Comparison of ENCODE assay signal across 8 cellular contexts in the genomic region with DNA sequence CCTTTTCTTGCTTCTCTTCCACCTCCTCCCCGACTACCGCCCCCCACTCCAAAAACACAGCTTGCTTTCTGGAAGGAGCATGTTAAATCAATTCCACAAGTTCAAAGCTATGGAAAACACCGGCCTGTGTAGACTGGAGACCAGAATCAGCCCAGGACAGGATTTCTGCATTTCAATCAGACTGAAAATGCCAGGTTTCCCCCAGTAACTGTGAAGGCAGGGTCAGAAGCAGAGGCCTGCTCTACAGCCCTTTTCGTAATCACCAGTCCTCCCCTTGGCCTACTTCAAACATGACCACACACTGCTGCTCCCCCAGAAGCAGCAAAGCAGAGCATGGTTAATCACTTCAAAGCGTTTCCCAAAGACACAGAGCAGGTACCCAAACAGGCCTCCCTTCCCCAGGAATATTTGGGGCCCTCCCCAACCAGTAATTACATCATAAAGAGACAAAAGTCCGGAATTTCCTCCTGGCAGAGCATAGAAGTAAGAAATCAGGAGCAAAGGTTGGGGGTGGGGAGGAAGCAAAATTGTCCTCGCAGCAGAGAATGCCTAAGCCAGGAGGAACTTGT. TPM values are rescaled to one million over a fixed set of nuclear protein-coding genes. Genes with fewer than 3 reads are reported as not detected.
DNase-seq lines count a peak whose midpoint lies in the region; ATAC-seq and TF ChIP-seq lines count a peak whose summit lies in the region.

No MANE protein-coding gene starts in this region.

- BruUV-seq in Panc1 (replicated peaks; lab: Mats Ljungman, UMichigan), result no TSS peak

- H3K27ac Mint-ChIP-seq in CD8-positive, alpha-beta T cell, result peak overlapping the region; percentile 78
- H3K27ac Mint-ChIP-seq in endodermal cell, result peak overlapping the region; percentile 98

- no peak for ATAC-seq in CD8-positive, alpha-beta T cell
- peak; percentile 15; the same call in 1 of the 2 replicates for ATAC-seq in Panc1
- ATAC-seq in GM19455 (IDR thresholded peaks at IDR 0.05; ENCODE audit: unreplicated experiment), result no peak

- in situ Hi-C loops in Panc1 (cut with HindIII; ENCODE audit: low pct_unique_long_range_greater_than_20kb, low sequenced_read_pairs), result no loop called here

- intact Hi-C loops in CD8-positive, alpha-beta T cell (cut with DNase I, micrococcal nuclease), result loop anchor here in 1 of 2 experiments (5.0 kb wide), 1 partner anchor 34 kb away; no protein-coding TSS in a partner anchor
- intact Hi-C loops in Panc1 (cut with micrococcal nuclease; ENCODE audit: unreplicated experiment), result no loop called here
- intact Hi-C loops in lower leg skin (cut with DNase I; ENCODE audit: low total_unique reads), result loop anchor here (5.0 kb wide), 1 partner anchor 44 kb away; no protein-coding TSS in a partner anchor

- H3K4me3 Mint-ChIP-seq in CD8-positive, alpha-beta T cell, result no peak overlapping the region
- H3K4me3 Mint-ChIP-seq in endodermal cell, result peak overlapping the region; percentile 36

- H3K27me3 Mint-ChIP-seq in CD8-positive, alpha-beta T cell (ENCODE audit: low read depth), result no peaks in the 10 kb centered on the region
- H3K27me3 Mint-ChIP-seq in endodermal cell (ENCODE audit: insufficient read depth), result no peaks in the 10 kb centered on the region

- H3K4me3 ChIP-seq in CD8-positive, alpha-beta T cell (ENCODE audit: low read depth, low read length), result no peak overlapping the region
- H3K4me3 ChIP-seq in Panc1 (ENCODE audit: low read depth in 2 of 2, low read length in 2 of 2), result no peak overlapping the region; a peak in 1 of 4 replicates
- peak overlapping the region; percentile 64 for H3K4me3 ChIP-seq in endodermal cell (ENCODE audit: low read length)
- peak overlapping the region; percentile 43 to 52 for H3K4me3 ChIP-seq in muscle layer of duodenum (ENCODE audit: low read depth in 1 of 2, low read length in 2 of 2)
- H3K4me3 ChIP-seq in lower leg skin (ENCODE audit: low read depth, poor library complexity, severe bottlenecking), result no peak overlapping the region

- TF ChIP-seq POLR2A in lower leg skin (IDR thresholded peaks at IDR 0.05), result no peak

- no peak for DNase-seq in CD8-positive, alpha-beta T cell
- DNase-seq in Panc1 (ENCODE audit: low read depth, low spot score), result no peak
- DNase-seq in endodermal cell, result peak; percentile 75
- no peak for DNase-seq in stimulated activated CD8-positive, alpha-beta memory T cell treated with anti-CD3 and anti-CD28 coated beads, Interleukin-4, amount 100 ng/mL, for 48 hours
- no peak for DNase-seq in lower leg skin (ENCODE audit: low spot score in 2 of 2)
- DNase-seq in DMS 273 (lab: John Stamatoyannopoulos, UW; ENCODE audit: unreplicated experiment), result no peak

- no peaks in the 10 kb centered on the region for H3K27me3 ChIP-seq in CD8-positive, alpha-beta T cell (ENCODE audit: insufficient read depth, low read length)
- H3K27me3 ChIP-seq in Panc1 (ENCODE audit: control insufficient read depth, insufficient read depth, low read length) (no peaks in the 10 kb centered on the region), endodermal cell (ENCODE audit: control insufficient read depth, insufficient read depth, low read length, poor library complexity, severe bottlenecking) (no peaks in the 10 kb centered on the region), muscle layer of duodenum (ENCODE audit: low read depth, low read length) (no peaks in the 10 kb centered on the region)

- peak overlapping the region; percentile 58 for H3K9ac ChIP-seq in endodermal cell (ENCODE audit: extremely low read depth, low read length, poor library complexity, severe bottlenecking)

- no peaks in the 10 kb centered on the region for H3K9me3 Mint-ChIP-seq in CD8-positive, alpha-beta T cell
- H3K9me3 Mint-ChIP-seq in endodermal cell, result no peaks in the 10 kb centered on the region

- H3K4me1 ChIP-seq in CD8-positive, alpha-beta T cell (ENCODE audit: insufficient read depth, low read length), result peaks cover 49% of the 10 kb centered on the region
- H3K4me1 ChIP-seq in Panc1 (ENCODE audit: control insufficient read depth, insufficient read depth, low read length) (peaks cover 82% of the 10 kb centered on the region), endodermal cell (ENCODE audit: control insufficient read depth, insufficient read depth, low read length) (peaks cover 27% of the 10 kb centered on the region), muscle layer of duodenum (ENCODE audit: control insufficient read depth in 1 of 2, insufficient read depth in 2 of 2, low read length in 2 of 2) (peaks cover 17 to 49% of the 10 kb centered on the region in 2 donors)

- no peaks in the 10 kb centered on the region for H3K36me3 ChIP-seq in CD8-positive, alpha-beta T cell (ENCODE audit: insufficient read depth, low read length)
- H3K36me3 ChIP-seq in Panc1 (ENCODE audit: control insufficient read depth, insufficient read depth, low read length) (no peaks in the 10 kb centered on the region), endodermal cell (ENCODE audit: control insufficient read depth, insufficient read depth, low read length) (peaks cover 29% of the 10 kb centered on the region), muscle layer of duodenum (ENCODE audit: control insufficient read depth in 1 of 2, insufficient read depth in 2 of 2, low read length in 2 of 2) (peaks cover 0 to 16% of the 10 kb centered on the region in 2 donors)

- H3K27ac ChIP-seq in CD8-positive, alpha-beta T cell (ENCODE audit: low read depth, low read length), result no peak overlapping the region
- H3K27ac ChIP-seq in Panc1 (ENCODE audit: low read length), result peak overlapping the region; percentile 99
- H3K27ac ChIP-seq in endodermal cell (ENCODE audit: low read depth, low read length), result peak overlapping the region; percentile 91
- H3K27ac ChIP-seq in muscle layer of duodenum (ENCODE audit: low read length), result peak overlapping the region; percentile 100

- H3K4me1 Mint-ChIP-seq in CD8-positive, alpha-beta T cell (ENCODE audit: low read depth), result peaks cover 69% of the 10 kb centered on the region
- H3K4me1 Mint-ChIP-seq in endodermal cell, result peaks cover 59% of the 10 kb centered on the region

- CTCF ChIA-PET in CD8-positive, alpha-beta T cell (lab: Charles Lee), result interaction anchor here (2.0 to 3.8 kb wide), 2 partner anchors 45 to 66 kb away, joined by 9 to 18 read pairs; no protein-coding TSS in a partner anchor
- CTCF ChIA-PET in Panc1 (lab: Charles Lee), result interaction anchor here (1.1 kb wide), 1 partner anchor 65 kb away, joined by 3 read pairs; no protein-coding TSS in a partner anchor

- 34 to 54% methylated on average over 3 to 7 of the region's 7 CpGs for WGBS in endodermal cell (ENCODE audit: insufficient coverage in 1 of 2, insufficient read length in 1 of 2), 2 experiments
- WGBS in lower leg skin, 2 donors, result 19 to 23% methylated on average over 7 of the region's 7 CpGs

- H3K9me3 ChIP-seq in CD8-positive, alpha-beta T cell (ENCODE audit: low read length), result no peaks in the 10 kb centered on the region
- H3K9me3 ChIP-seq in Panc1 (ENCODE audit: control insufficient read depth, insufficient read depth, low read depth, low read length), result no peaks in the 10 kb centered on the region
- no peaks in the 10 kb centered on the region for H3K9me3 ChIP-seq in endodermal cell (ENCODE audit: control insufficient read depth, low read length)
- no peaks in the 10 kb centered on the region for H3K9me3 ChIP-seq in muscle layer of duodenum (ENCODE audit: control insufficient read depth in 1 of 2, low read length in 2 of 2)

- POLR2A ChIA-PET in CD8-positive, alpha-beta T cell (lab: Charles Lee), result no interaction called here
- POLR2A ChIA-PET in Panc1 (lab: Charles Lee), result interaction anchor here (0.6 to 0.8 kb wide), 3 partner anchors 19 to 44 kb away, joined by 5 to 10 read pairs (median 5); no protein-coding TSS in a partner anchor

- peaks cover 18% of the 10 kb centered on the region for H3K36me3 Mint-ChIP-seq in CD8-positive, alpha-beta T cell
- peaks cover 15% of the 10 kb centered on the region for H3K36me3 Mint-ChIP-seq in endodermal cell (ENCODE audit: low read depth)

- TF ChIP-seq CTCF in CD8-positive, alpha-beta T cell (IDR thresholded peaks at IDR 0.05), result no peak
- TF ChIP-seq CTCF in Panc1 (IDR thresholded peaks at IDR 0.05) (no peak), endodermal cell (conservative IDR thresholded peaks at IDR 0.05) (no peak), lower leg skin (IDR thresholded peaks at IDR 0.05) (no peak)

RNA-seq across cellular contexts. Expression of a gene that starts 38.4 kb away (rescaled TPM):
- 10 to 100 TPM; 23.2 to 27.0 TPM for total RNA-seq in CD8-positive, alpha-beta T cell
- total RNA-seq in Panc1 (2021; ENCODE audit: unreplicated experiment) (50.7 TPM), endodermal cell (10 to 100 TPM; 85.0 to 99.9 TPM), lower leg skin (10 to 100 TPM; 42.2 to 79.0 (median 65.4) TPM)
- 26.6 TPM for polyA plus RNA-seq in Panc1 (2012; ENCODE audit: insufficient read length)
- polyA plus RNA-seq in endodermal cell (2013, experiment 1 of 2), result 47.1 TPM
- 46.3 TPM for polyA plus RNA-seq in endodermal cell (2013, experiment 2 of 2)

Comparison
In these comparisons a context has a peak if more than half of its experiments do, and no peak if none do; other contexts are left out.
1. H3K4me3 ChIP-seq: peak in endodermal cell (single experiment) and muscle layer of duodenum (2 of 2); none in CD8-positive, alpha-beta T cell (single experiment), Panc1 (0 of 2) and lower leg skin (single experiment).